Comparison of ENCODE assay signal across 1 cellular context in the genomic region with DNA sequence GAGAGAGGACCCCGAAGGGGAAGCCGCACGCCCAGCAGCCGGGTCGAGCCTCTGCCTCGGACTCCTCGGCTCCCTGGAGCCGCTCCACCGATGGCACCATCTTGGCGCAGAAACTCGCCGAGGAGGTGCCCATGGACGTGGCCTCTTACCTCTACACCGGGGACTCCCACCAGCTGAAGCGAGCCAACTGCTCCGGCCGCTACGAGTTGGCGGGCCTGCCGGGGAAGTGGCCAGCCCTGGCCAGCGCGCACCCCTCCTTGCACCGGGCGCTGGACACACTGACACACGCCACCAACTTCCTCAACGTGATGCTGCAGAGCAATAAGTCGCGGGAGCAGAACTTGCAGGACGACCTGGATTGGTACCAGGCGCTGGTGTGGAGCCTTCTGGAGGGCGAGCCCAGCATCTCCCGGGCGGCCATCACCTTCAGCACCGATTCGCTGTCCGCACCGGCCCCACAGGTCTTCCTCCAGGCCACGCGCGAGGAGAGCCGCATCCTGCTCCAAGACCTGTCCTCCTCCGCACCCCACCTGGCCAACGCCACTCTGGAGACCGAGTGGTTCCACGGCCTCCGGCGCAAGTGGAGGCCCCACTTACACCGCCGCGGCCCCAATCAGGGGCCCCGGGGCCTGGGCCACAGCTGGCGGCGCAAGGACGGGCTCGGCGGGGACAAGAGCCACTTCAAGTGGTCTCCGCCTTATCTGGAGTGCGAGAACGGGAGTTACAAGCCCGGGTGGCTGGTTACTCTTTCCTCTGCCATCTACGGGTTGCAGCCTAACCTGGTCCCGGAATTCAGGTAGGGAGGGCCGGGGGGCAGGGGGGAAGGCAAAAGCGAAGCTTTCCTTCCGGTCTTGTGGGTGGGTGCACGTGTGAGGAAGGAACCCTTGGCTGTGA.
TF ChIP-seq lines count a peak whose summit lies in the region.

No MANE protein-coding gene starts in this region.

TF ChIP-seq in HEK293, 187 proteins besides CTCF, POLR2A, EP300 and RAD21 (continued from another document):
- TF ChIP-seq ZNF423 (tag by site-specific recombination; IDR thresholded peaks at IDR 0.05) = no peak
- TF ChIP-seq, protein P1, sequence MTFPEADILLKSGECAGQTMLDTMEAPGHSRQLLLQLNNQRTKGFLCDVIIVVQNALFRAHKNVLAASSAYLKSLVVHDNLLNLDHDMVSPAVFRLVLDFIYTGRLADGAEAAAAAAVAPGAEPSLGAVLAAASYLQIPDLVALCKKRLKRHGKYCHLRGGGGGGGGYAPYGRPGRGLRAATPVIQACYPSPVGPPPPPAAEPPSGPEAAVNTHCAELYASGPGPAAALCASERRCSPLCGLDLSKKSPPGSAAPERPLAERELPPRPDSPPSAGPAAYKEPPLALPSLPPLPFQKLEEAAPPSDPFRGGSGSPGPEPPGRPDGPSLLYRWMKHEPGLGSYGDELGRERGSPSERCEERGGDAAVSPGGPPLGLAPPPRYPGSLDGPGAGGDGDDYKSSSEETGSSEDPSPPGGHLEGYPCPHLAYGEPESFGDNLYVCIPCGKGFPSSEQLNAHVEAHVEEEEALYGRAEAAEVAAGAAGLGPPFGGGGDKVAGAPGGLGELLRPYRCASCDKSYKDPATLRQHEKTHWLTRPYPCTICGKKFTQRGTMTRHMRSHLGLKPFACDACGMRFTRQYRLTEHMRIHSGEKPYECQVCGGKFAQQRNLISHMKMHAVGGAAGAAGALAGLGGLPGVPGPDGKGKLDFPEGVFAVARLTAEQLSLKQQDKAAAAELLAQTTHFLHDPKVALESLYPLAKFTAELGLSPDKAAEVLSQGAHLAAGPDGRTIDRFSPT (tag by site-specific recombination; IDR thresholded peaks at IDR 0.05) = no peak
- TF ChIP-seq OSR2 (tag by site-specific recombination; IDR thresholded peaks at IDR 0.05) = no peak
- no peak for TF ChIP-seq ZNF624 (tag by site-specific recombination; IDR thresholded peaks at IDR 0.05)
- no peak for TF ChIP-seq ZNF747 (tag by site-specific recombination; IDR thresholded peaks at IDR 0.05)
- peak; percentile 49; the same call in 1 of the 2 replicates for TF ChIP-seq ZNF335 (tag by site-specific recombination; conservative IDR thresholded peaks at IDR 0.05)
- TF ChIP-seq, protein P2, sequence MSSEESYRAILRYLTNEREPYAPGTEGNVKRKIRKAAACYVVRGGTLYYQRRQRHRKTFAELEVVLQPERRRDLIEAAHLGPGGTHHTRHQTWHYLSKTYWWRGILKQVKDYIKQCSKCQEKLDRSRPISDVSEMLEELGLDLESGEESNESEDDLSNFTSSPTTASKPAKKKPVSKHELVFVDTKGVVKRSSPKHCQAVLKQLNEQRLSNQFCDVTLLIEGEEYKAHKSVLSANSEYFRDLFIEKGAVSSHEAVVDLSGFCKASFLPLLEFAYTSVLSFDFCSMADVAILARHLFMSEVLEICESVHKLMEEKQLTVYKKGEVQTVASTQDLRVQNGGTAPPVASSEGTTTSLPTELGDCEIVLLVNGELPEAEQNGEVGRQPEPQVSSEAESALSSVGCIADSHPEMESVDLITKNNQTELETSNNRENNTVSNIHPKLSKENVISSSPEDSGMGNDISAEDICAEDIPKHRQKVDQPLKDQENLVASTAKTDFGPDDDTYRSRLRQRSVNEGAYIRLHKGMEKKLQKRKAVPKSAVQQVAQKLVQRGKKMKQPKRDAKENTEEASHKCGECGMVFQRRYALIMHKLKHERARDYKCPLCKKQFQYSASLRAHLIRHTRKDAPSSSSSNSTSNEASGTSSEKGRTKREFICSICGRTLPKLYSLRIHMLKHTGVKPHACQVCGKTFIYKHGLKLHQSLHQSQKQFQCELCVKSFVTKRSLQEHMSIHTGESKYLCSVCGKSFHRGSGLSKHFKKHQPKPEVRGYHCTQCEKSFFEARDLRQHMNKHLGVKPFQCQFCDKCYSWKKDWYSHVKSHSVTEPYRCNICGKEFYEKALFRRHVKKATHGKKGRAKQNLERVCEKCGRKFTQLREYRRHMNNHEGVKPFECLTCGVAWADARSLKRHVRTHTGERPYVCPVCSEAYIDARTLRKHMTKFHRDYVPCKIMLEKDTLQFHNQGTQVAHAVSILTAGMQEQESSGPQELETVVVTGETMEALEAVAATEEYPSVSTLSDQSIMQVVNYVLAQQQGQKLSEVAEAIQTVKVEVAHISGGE (tag by site-specific recombination; conservative IDR thresholded peaks at IDR 0.05; ENCODE audit: low read depth) = peak; percentile 64
- TF ChIP-seq, protein P3, sequence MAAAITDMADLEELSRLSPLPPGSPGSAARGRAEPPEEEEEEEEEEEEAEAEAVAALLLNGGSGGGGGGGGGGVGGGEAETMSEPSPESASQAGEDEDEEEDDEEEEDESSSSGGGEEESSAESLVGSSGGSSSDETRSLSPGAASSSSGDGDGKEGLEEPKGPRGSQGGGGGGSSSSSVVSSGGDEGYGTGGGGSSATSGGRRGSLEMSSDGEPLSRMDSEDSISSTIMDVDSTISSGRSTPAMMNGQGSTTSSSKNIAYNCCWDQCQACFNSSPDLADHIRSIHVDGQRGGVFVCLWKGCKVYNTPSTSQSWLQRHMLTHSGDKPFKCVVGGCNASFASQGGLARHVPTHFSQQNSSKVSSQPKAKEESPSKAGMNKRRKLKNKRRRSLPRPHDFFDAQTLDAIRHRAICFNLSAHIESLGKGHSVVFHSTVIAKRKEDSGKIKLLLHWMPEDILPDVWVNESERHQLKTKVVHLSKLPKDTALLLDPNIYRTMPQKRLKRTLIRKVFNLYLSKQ (tag by site-specific recombination; IDR thresholded peaks at IDR 0.05; ENCODE audit: borderline replicate concordance) = no peak
- no peak for TF ChIP-seq KLF16 (tag by site-specific recombination; IDR thresholded peaks at IDR 0.05)
- no peak for TF ChIP-seq IKZF3 (tag by site-specific recombination; IDR thresholded peaks at IDR 0.05)
